9 cellular contexts compared by ENCODE assay signal in genomic region chr5:81856948-81857928, GRCh38.
DNase-seq lines count a peak whose midpoint lies in the region; ATAC-seq and TF ChIP-seq lines count a peak whose summit lies in the region.
"Had no signal": no experiment of that assay in that cellular context is flagged by ENCODE, and none has a peak within 500 bp of the region (broad histone marks: within the 10 kb centered on the region; RNA-seq: fewer than 3 reads in every experiment).

No MANE protein-coding gene starts in this region.

- peak; percentile 3 to 48 (median 36) for TF ChIP-seq CTCF in tibial nerve (IDR thresholded peaks at IDR 0.05)

- H3K9me3 ChIP-seq in tibial nerve = no peaks in the 10 kb centered on the region
- H3K9me3 ChIP-seq: HAP-1 had no signal

- peak overlapping the region; percentile 28 to 93 (median 62) for H3K27ac ChIP-seq in tibial nerve

- ATAC-seq in GM18511 (IDR thresholded peaks at IDR 0.05; ENCODE audit: unreplicated experiment) (peak; percentile 42), left colon (peak; percentile 61)

- intact Hi-C loops in left colon (cut with DNase I, micrococcal nuclease) = loop anchor here in 1 of 2 donors (10.0 kb wide), 2 partner anchors 118 to 342 kb away; partner anchors contain the start of gene ATG10

- peak in 1 of 2 donors; percentile 37 for TF ChIP-seq EP300 in tibial nerve (IDR thresholded peaks at IDR 0.05)

- no peaks in the 10 kb centered on the region for H3K27me3 ChIP-seq in tibial nerve

- peak; percentile 40 to 46 for DNase-seq in AML-193 (lab: John Stamatoyannopoulos, UW)
- peak; percentile 23 for DNase-seq in NCI-H748 treated with DMSO at 0.1 percent for 48 hours (lab: John Stamatoyannopoulos, UW)
- peak; percentile 94 to 96 for DNase-seq in cerebellar nuclear complex (lab: John Stamatoyannopoulos, UW)
- DNase-seq in left colon = peak; percentile 27 to 52
- peak; percentile 52 to 61 for DNase-seq in tibial nerve (ENCODE audit: low spot score in 2 of 2)
- DNase-seq in central memory CD4-positive, alpha-beta T cell = no peak
- no peak for DNase-seq in activated gamma-delta T cell treated with Interleukin-2 at 50 U/mL for 16 hours

- H3K4me1 ChIP-seq in tibial nerve = peaks cover 0 to 58% (median 7%) of the 10 kb centered on the region in 4 donors

- no peak for TF ChIP-seq POLR2A in tibial nerve (IDR thresholded peaks at IDR 0.05)

- WGBS in tibial nerve, 2 donors = 43 to 44% methylated on average over 14 of the region's 14 CpGs

- H3K4me3 ChIP-seq in tibial nerve = peak overlapping the region in 1 of 4 donors; percentile 1
- H3K4me3 ChIP-seq: HAP-1 had no signal

- no peaks in the 10 kb centered on the region for H3K36me3 ChIP-seq in tibial nerve
- H3K36me3 ChIP-seq: HAP-1 had no signal

Comparison
In these comparisons a context has a peak if more than half of its experiments do, and no peak if none do; other contexts are left out.
1. DNase-seq: peak in AML-193 (2 of 2), NCI-H748 treated with DMSO at 0.1 percent for 48 hours (single experiment), cerebellar nuclear complex (2 of 2), left colon (2 of 2) and tibial nerve (2 of 2); none in central memory CD4-positive, alpha-beta T cell (single experiment) and activated gamma-delta T cell treated with Interleukin-2 at 50 U/mL for 16 hours (single experiment).